Comparison of ENCODE assay signal across 1 cellular context in the genomic region with DNA sequence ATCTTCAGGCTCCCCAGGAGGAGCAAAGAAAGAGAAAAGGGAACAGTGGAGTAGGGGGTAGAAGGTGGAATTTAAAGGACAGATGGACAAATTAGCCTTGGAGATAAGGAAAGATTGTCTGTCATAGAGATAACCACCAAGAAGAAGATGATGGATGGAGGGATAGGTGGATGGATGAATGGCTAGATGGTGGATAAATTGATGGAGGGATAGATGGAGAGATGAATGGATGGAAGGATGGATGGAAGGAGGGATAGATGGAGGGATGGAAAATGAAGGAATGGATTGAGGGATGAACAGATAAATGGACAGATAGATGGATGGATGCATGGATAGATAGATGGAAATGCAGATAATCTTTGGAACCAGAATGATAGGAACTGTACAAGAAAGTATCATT.
TF ChIP-seq lines count a peak whose summit lies in the region.

No MANE protein-coding gene starts in this region.

TF ChIP-seq in H1, 55 proteins besides CTCF, POLR2A, EP300 and RAD21:
- TF ChIP-seq SRF (IDR thresholded peaks at IDR 0.05; ENCODE audit: low read depth, low read length), result no peak
- TF ChIP-seq TEAD4 (IDR thresholded peaks at IDR 0.05; ENCODE audit: low read depth, low read length), result no peak
- TF ChIP-seq JUND (IDR thresholded peaks at IDR 0.05; ENCODE audit: low read length), result no peak
- no peak for TF ChIP-seq ASH2L (IDR thresholded peaks at IDR 0.05; ENCODE audit: low read length)
- TF ChIP-seq, protein P1, sequence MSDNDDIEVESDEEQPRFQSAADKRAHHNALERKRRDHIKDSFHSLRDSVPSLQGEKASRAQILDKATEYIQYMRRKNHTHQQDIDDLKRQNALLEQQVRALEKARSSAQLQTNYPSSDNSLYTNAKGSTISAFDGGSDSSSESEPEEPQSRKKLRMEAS (IDR thresholded peaks at IDR 0.05), result no peak
- no peak for TF ChIP-seq BACH1 (IDR thresholded peaks at IDR 0.05; ENCODE audit: low read length)
- TF ChIP-seq JUN (IDR thresholded peaks at IDR 0.05; ENCODE audit: low read depth, low read length), result no peak
- TF ChIP-seq BRCA1 (IDR thresholded peaks at IDR 0.05; ENCODE audit: low read depth, low read length), result no peak
- TF ChIP-seq CTBP2 (IDR thresholded peaks at IDR 0.05; ENCODE audit: borderline replicate concordance, insufficient read depth, insufficient read length, low read length), result no peak
